In genomic region chr12:110012659-110013058, GRCh38 we compare ENCODE assay signal across 14 cellular contexts. TPM values are rescaled to one million over a fixed set of nuclear protein-coding genes. Genes with fewer than 3 reads are reported as not detected.
DNase-seq lines count a peak whose midpoint lies in the region; ATAC-seq, FAIRE-seq and TF ChIP-seq lines count a peak whose summit lies in the region.
"Had no signal": no experiment of that assay in that cellular context is flagged by ENCODE, and none has a peak within 500 bp of the region (broad histone marks: within the 10 kb centered on the region; RNA-seq: fewer than 3 reads in every experiment).

No MANE protein-coding gene starts in this region.

- no peak for TF ChIP-seq POLR2A in right lobe of liver (IDR thresholded peaks at IDR 0.05)

- H3K36me3 ChIP-seq in right lobe of liver (peaks cover 4 to 29% (median 6%) of the 10 kb centered on the region in 4 donors), psoas muscle (ENCODE audit: insufficient read depth in 1 of 2, low read depth in 1 of 2) (peaks cover 5 to 53% of the 10 kb centered on the region in 2 donors)

- peak; percentile 44 for FAIRE-seq in GM19239 (lab: Jason Lieb, UNC)

- ATAC-seq in right lobe of liver (peak in 3 of 4 donors; percentile 23 to 53 (median 39)), psoas muscle (no peak), GM18861 (IDR thresholded peaks at IDR 0.05; ENCODE audit: unreplicated experiment) (no peak)
- ATAC-seq: left cardiac atrium had no signal

- TF ChIP-seq CTCF in CD14-positive monocyte (IDR thresholded peaks at IDR 0.05) (no peak), right lobe of liver (IDR thresholded peaks at IDR 0.05) (no peak), psoas muscle (IDR thresholded peaks at IDR 0.05) (no peak)

- WGBS in right lobe of liver (ENCODE audit: insufficient coverage, low coverage, low lambda C conversion rate, missing lambda C conversion rate): 30% methylated on average over 4 of the region's 4 CpGs
- WGBS in psoas muscle, 3 donors: 80 to 92% (median 81%) methylated on average over 4 of the region's 4 CpGs

- DNase-seq in CD14-positive monocyte (ENCODE audit: low spot score) (no peak), GM19239 (ENCODE audit: insufficient read length, low spot score) (no peak), right lobe of liver (no peak), mucosa of gallbladder (ENCODE audit: low spot score) (no peak), psoas muscle (no peak)
- no peak for DNase-seq in activated T-helper 1 cell treated with anti-CD3 and anti-CD28 coated beads, Interleukin-12 subunit alpha, Interleukin-12 subunit beta, Interleukin-2, Interleukin-4 antibody, amounts not matched to agents 30 ng/mL and 10 ng/mL and 1 ng/mL, durations not matched to agents 14 hours and 24 hours and 36 hours (ENCODE audit: low spot score)
- no peak for DNase-seq in stimulated activated CD4-positive, alpha-beta T cell treated with anti-CD3 and anti-CD28 coated beads, Interleukin-15, amount 100 ng/mL, for 24 hours
- DNase-seq: C1 segment of cervical spinal cord, cortex of kidney, left cardiac atrium, NCI-H2107 had no signal

- no peaks in the 10 kb centered on the region for H3K27me3 ChIP-seq in right lobe of liver
- H3K27me3 ChIP-seq in psoas muscle (ENCODE audit: insufficient read depth in 3 of 3, low read length in 2 of 3): no peaks in the 10 kb centered on the region
- H3K27me3 ChIP-seq: ascending aorta, transverse colon had no signal

- peaks cover 0 to 2% (median 1%) of the 10 kb centered on the region in 3 donors for H3K27me3 Mint-ChIP-seq in CD14-positive monocyte (ENCODE audit: low read depth in 3 of 3)
- H3K27me3 Mint-ChIP-seq in activated T-helper 1 cell treated with anti-CD3 and anti-CD28 coated beads, Interleukin-12 subunit alpha, Interleukin-12 subunit beta, Interleukin-2, Interleukin-4 antibody, amounts not matched to agents 30 ng/mL and 10 ng/mL and 1 ng/mL, durations not matched to agents 14 hours and 24 hours and 36 hours (ENCODE audit: insufficient read depth): no peaks in the 10 kb centered on the region

- peaks cover 40 to 63% of the 10 kb centered on the region in 2 donors for H3K36me3 Mint-ChIP-seq in CD14-positive monocyte
- H3K36me3 Mint-ChIP-seq in activated T-helper 1 cell treated with anti-CD3 and anti-CD28 coated beads, Interleukin-12 subunit alpha, Interleukin-12 subunit beta, Interleukin-2, Interleukin-4 antibody, amounts not matched to agents 30 ng/mL and 10 ng/mL and 1 ng/mL, durations not matched to agents 14 hours and 24 hours and 36 hours (ENCODE audit: low read depth): peaks cover 44% of the 10 kb centered on the region

- H3K4me1 ChIP-seq in right lobe of liver (peaks cover 0 to 24% (median 9%) of the 10 kb centered on the region in 4 donors), psoas muscle (no peaks in the 10 kb centered on the region)
- H3K4me1 ChIP-seq: ascending aorta had no signal

- intact Hi-C loops in CD14-positive monocyte (cut with micrococcal nuclease): no loop called here
- intact Hi-C loops in activated T-helper 1 cell treated with anti-CD3 and anti-CD28 coated beads, Interleukin-12 subunit alpha, Interleukin-12 subunit beta, Interleukin-2, Interleukin-4 antibody, amounts not matched to agents 30 ng/mL and 10 ng/mL and 1 ng/mL, durations not matched to agents 14 hours and 24 hours and 36 hours (cut with micrococcal nuclease): no loop called here
- intact Hi-C loops in right lobe of liver (cut with DNase I): no loop called here
- intact Hi-C loops in psoas muscle (cut with DNase I): no loop called here

- H3K4me3 Mint-ChIP-seq in CD14-positive monocyte: peak overlapping the region in 1 of 2 donors; percentile 35
- no peak overlapping the region for H3K4me3 Mint-ChIP-seq in activated T-helper 1 cell treated with anti-CD3 and anti-CD28 coated beads, Interleukin-12 subunit alpha, Interleukin-12 subunit beta, Interleukin-2, Interleukin-4 antibody, amounts not matched to agents 30 ng/mL and 10 ng/mL and 1 ng/mL, durations not matched to agents 14 hours and 24 hours and 36 hours

- H3K4me3 ChIP-seq in right lobe of liver (no peak overlapping the region), psoas muscle (no peak overlapping the region)
- H3K4me3 ChIP-seq: ascending aorta, transverse colon had no signal

- H3K27ac ChIP-seq in right lobe of liver: peak overlapping the region; percentile 10 to 80 (median 78)
- H3K27ac ChIP-seq in psoas muscle: no peak overlapping the region
- H3K27ac ChIP-seq: ascending aorta had no signal

- H3K27ac Mint-ChIP-seq in CD14-positive monocyte: peak overlapping the region; percentile 89 to 94 (median 90)
- peak overlapping the region; percentile 4 for H3K27ac Mint-ChIP-seq in activated T-helper 1 cell treated with anti-CD3 and anti-CD28 coated beads, Interleukin-12 subunit alpha, Interleukin-12 subunit beta, Interleukin-2, Interleukin-4 antibody, amounts not matched to agents 30 ng/mL and 10 ng/mL and 1 ng/mL, durations not matched to agents 14 hours and 24 hours and 36 hours

- H3K4me1 Mint-ChIP-seq in CD14-positive monocyte: peaks cover 51% of the 10 kb centered on the region
- H3K4me1 Mint-ChIP-seq in activated T-helper 1 cell treated with anti-CD3 and anti-CD28 coated beads, Interleukin-12 subunit alpha, Interleukin-12 subunit beta, Interleukin-2, Interleukin-4 antibody, amounts not matched to agents 30 ng/mL and 10 ng/mL and 1 ng/mL, durations not matched to agents 14 hours and 24 hours and 36 hours (ENCODE audit: low read depth): peaks cover 55% of the 10 kb centered on the region

- H3K9me3 Mint-ChIP-seq in CD14-positive monocyte: peaks cover 0 to 11% (median 6%) of the 10 kb centered on the region in 7 donors
- no peaks in the 10 kb centered on the region for H3K9me3 Mint-ChIP-seq in activated T-helper 1 cell treated with anti-CD3 and anti-CD28 coated beads, Interleukin-12 subunit alpha, Interleukin-12 subunit beta, Interleukin-2, Interleukin-4 antibody, amounts not matched to agents 30 ng/mL and 10 ng/mL and 1 ng/mL, durations not matched to agents 14 hours and 24 hours and 36 hours

- H3K9me3 ChIP-seq in right lobe of liver (no peaks in the 10 kb centered on the region), psoas muscle (no peaks in the 10 kb centered on the region)
- H3K9me3 ChIP-seq: ascending aorta, transverse colon had no signal

RNA-seq across cellular contexts. Expression of gene ANKRD13A, which starts 13.4 kb away (rescaled TPM):
- polyA plus RNA-seq in CD14-positive monocyte: 10 to 100 TPM; 42.8 to 46.8 TPM
- total RNA-seq in activated T-helper 1 cell treated with anti-CD3 and anti-CD28 coated beads, Interleukin-12 subunit alpha, Interleukin-12 subunit beta, Interleukin-2, Interleukin-4 antibody, amounts not matched to agents 30 ng/mL and 10 ng/mL and 1 ng/mL, durations not matched to agents 14 hours and 24 hours and 36 hours: 60.4 and 62.4 TPM in 2 replicates
- total RNA-seq in right lobe of liver: 10 to 100 TPM; 14.4 to 33.7 (median 24.6) TPM
- 54.3 TPM for total RNA-seq in mucosa of gallbladder
- total RNA-seq in psoas muscle: 10 to 100 TPM in 2 of 4 donors, 1 to 10 TPM in 2; 8.7 to 16.3 (median 11.7) TPM
- 1 to 10 TPM; 6.8 to 9.0 (median 7.4) TPM for polyA plus RNA-seq in psoas muscle

RNA-seq across cellular contexts. Expression of gene GIT2, which starts 16.5 kb away (rescaled TPM):
- polyA plus RNA-seq in CD14-positive monocyte: 10 to 100 TPM; 75.8 to 98.8 TPM
- 86.2 and 87.5 TPM in 2 replicates for total RNA-seq in activated T-helper 1 cell treated with anti-CD3 and anti-CD28 coated beads, Interleukin-12 subunit alpha, Interleukin-12 subunit beta, Interleukin-2, Interleukin-4 antibody, amounts not matched to agents 30 ng/mL and 10 ng/mL and 1 ng/mL, durations not matched to agents 14 hours and 24 hours and 36 hours
- total RNA-seq in right lobe of liver: 10 to 100 TPM; 13.3 to 24.8 (median 16.8) TPM
- total RNA-seq in mucosa of gallbladder: 43.6 TPM
- total RNA-seq in psoas muscle: 10 to 100 TPM; 17.5 to 29.7 (median 26.4) TPM
- polyA plus RNA-seq in psoas muscle: 10 to 100 TPM; 10.8 to 20.3 (median 13.3) TPM

RNA-seq across cellular contexts. Expression of gene C12orf76, which starts 35.7 kb away (rescaled TPM):
- polyA plus RNA-seq in CD14-positive monocyte (10 to 100 TPM in 1 of 2 donors, 1 to 10 TPM in 1; 9.3 to 10.6 TPM), psoas muscle (10 to 100 TPM in 1 of 3 donors, 1 to 10 TPM in 2; 6.9 to 19.1 (median 7.4) TPM)
- total RNA-seq in activated T-helper 1 cell treated with anti-CD3 and anti-CD28 coated beads, Interleukin-12 subunit alpha, Interleukin-12 subunit beta, Interleukin-2, Interleukin-4 antibody, amounts not matched to agents 30 ng/mL and 10 ng/mL and 1 ng/mL, durations not matched to agents 14 hours and 24 hours and 36 hours: 20.3 and 20.8 TPM in 2 replicates
- total RNA-seq in right lobe of liver (10 to 100 TPM in 1 of 6 experiments, 1 to 10 TPM in 5; 3.0 to 10.1 (median 6.4) TPM), mucosa of gallbladder (21.2 TPM), psoas muscle (1 to 10 TPM; 3.1 to 9.8 (median 6.1) TPM)

Comparison
In these comparisons a context has a peak if more than half of its experiments do, and no peak if none do; other contexts are left out.
1. ATAC-seq: peak in right lobe of liver (3 of 4); none in psoas muscle (0 of 4) and GM18861 (single experiment).